14 cellular contexts compared by ENCODE assay signal in the genomic region with DNA sequence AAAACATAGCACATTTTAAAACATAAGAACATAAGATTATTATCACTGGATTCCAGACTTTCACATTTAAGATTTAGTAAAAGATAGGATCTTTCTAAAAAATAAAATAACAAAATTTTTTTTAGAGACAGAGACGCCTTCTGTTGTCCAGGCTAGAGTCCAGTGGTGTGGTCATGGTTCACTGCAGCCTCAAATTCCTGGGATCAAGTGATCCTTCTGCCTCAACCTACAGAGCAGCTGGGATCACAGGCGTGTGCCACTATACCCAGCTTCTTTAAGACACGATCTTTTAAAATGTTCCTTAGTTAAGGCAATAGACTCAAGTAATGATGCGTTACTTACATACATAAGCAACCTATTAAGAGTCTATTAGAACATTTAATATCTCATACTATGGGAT. TPM values are rescaled to one million over a fixed set of nuclear protein-coding genes. Genes with fewer than 3 reads are reported as not detected.
DNase-seq lines count a peak whose midpoint lies in the region; ATAC-seq and TF ChIP-seq lines count a peak whose summit lies in the region.
"Had no signal": no experiment of that assay in that cellular context is flagged by ENCODE, and none has a peak within 500 bp of the region (broad histone marks: within the 10 kb centered on the region; RNA-seq: fewer than 3 reads in every experiment).

No MANE protein-coding gene starts in this region.

- H3K4me2 ChIP-seq in trophoblast cell (ENCODE audit: low read length), result no peak overlapping the region

- H3K18ac ChIP-seq in trophoblast cell (ENCODE audit: low read length), result no peak overlapping the region

- no peak overlapping the region for H3K9ac ChIP-seq in trophoblast cell (ENCODE audit: low read length)

- no peak for DNase-seq in HFFc6
- peak; percentile 3 for DNase-seq in fibroblast of mammary gland (ENCODE audit: low read depth)
- no peak for DNase-seq in trophoblast cell
- DNase-seq in progenitor cell of endocrine pancreas (ENCODE audit: low spot score, unreplicated experiment), result no peak
- no peak for DNase-seq in HK-2 (ENCODE audit: unreplicated experiment)
- DNase-seq in activated CD4-positive, alpha-beta T cell treated with anti-CD3 and anti-CD28 coated beads for 1 hour, result no peak
- DNase-seq: BE2C; CD4-positive, alpha-beta memory T cell; DMS79 treated with DMSO at 0.1 percent for 48 hours; NCI-H2029; NCI-H2171 treated with DMSO at 0.1 percent for 48 hours; NCI-H510A had no signal

- H3K79me2 ChIP-seq in trophoblast cell (ENCODE audit: control insufficient read depth, insufficient read depth, low read length, poor library complexity), result no peaks in the 10 kb centered on the region

- H2BK5ac ChIP-seq in trophoblast cell (ENCODE audit: low read depth, low read length, poor library complexity), result no peak overlapping the region

- H3K27me3 Mint-ChIP-seq in HFFc6 (ENCODE audit: insufficient read depth), result no peaks in the 10 kb centered on the region; the same call in 1 of the 2 replicates
- no peaks in the 10 kb centered on the region for H3K27me3 Mint-ChIP-seq in progenitor cell of endocrine pancreas
- H3K27me3 Mint-ChIP-seq: CD4-positive, alpha-beta memory T cell had no signal

- H4K8ac ChIP-seq in trophoblast cell (ENCODE audit: low read depth, low read length), result no peak overlapping the region

- H3K9me3 ChIP-seq in trophoblast cell (ENCODE audit: insufficient read depth, low read depth, low read length), result no peaks in the 10 kb centered on the region
- H3K9me3 ChIP-seq: BE2C had no signal

- H3K23ac ChIP-seq in trophoblast cell (ENCODE audit: low read length), result no peak overlapping the region

- H2AFZ ChIP-seq in trophoblast cell (ENCODE audit: insufficient read depth, low read length, poor library complexity), result no peak overlapping the region

- H3K27ac Mint-ChIP-seq in HFFc6 (peak overlapping the region; percentile 92), progenitor cell of endocrine pancreas (no peak overlapping the region)

- no peaks in the 10 kb centered on the region for H3K79me1 ChIP-seq in trophoblast cell (ENCODE audit: low read length)

- WGBS in trophoblast cell (ENCODE audit: extremely low coverage, insufficient coverage, insufficient read length), result no CpG with 5 or more reads among the region's 4 CpGs

- ATAC-seq in SK-N-SH treated with all-trans-retinoic acid at 6 μM for 48 hours (peak; percentile 62; the same call in 2 of the 3 replicates), HG02623 (IDR thresholded peaks at IDR 0.05; ENCODE audit: unreplicated experiment) (no peak)

- TF ChIP-seq CTCF in HFFc6 (IDR thresholded peaks at IDR 0.05) (no peak), fibroblast of mammary gland (conservative IDR thresholded peaks at IDR 0.05; ENCODE audit: control insufficient read depth, insufficient read depth, low read depth, low read length) (no peak), progenitor cell of endocrine pancreas (IDR thresholded peaks at IDR 0.05; ENCODE audit: unreplicated experiment) (no peak)

- H3K9me3 Mint-ChIP-seq in HFFc6 (no peaks in the 10 kb centered on the region), progenitor cell of endocrine pancreas (ENCODE audit: low read depth) (no peaks in the 10 kb centered on the region)
- H3K9me3 Mint-ChIP-seq: CD4-positive, alpha-beta memory T cell had no signal

- H3K27me3 ChIP-seq in trophoblast cell (ENCODE audit: insufficient read depth, low read length), result no peaks in the 10 kb centered on the region
- H3K27me3 ChIP-seq: BE2C had no signal

- no peak overlapping the region for H3K4ac ChIP-seq in trophoblast cell (ENCODE audit: low read depth, low read length)

- H4K91ac ChIP-seq in trophoblast cell (ENCODE audit: low read depth, low read length), result no peak overlapping the region

- H3K4me3 Mint-ChIP-seq in HFFc6 (no peak overlapping the region), progenitor cell of endocrine pancreas (ENCODE audit: low read depth) (no peak overlapping the region)
- H3K4me3 Mint-ChIP-seq: CD4-positive, alpha-beta memory T cell had no signal

- H3K36me3 ChIP-seq in trophoblast cell (ENCODE audit: control insufficient read depth in 1 of 2, insufficient read depth in 2 of 2, low read length in 2 of 2), result peaks cover 16 to 22% of the 10 kb centered on the region in 2 experiments

- peak overlapping the region; percentile 51 for H2BK120ac ChIP-seq in trophoblast cell (ENCODE audit: insufficient read depth, low read length, poor library complexity)

- H3K4me3 ChIP-seq in fibroblast of mammary gland (ENCODE audit: control insufficient read depth, low read depth, low read length) (no peak overlapping the region), trophoblast cell (ENCODE audit: low read depth, low read length) (no peak overlapping the region)

- H3K27ac ChIP-seq in trophoblast cell (ENCODE audit: low read depth, low read length), result no peak overlapping the region

- H3K36me3 Mint-ChIP-seq in HFFc6 (ENCODE audit: low read depth), result peaks cover 31% of the 10 kb centered on the region
- peaks cover 23% of the 10 kb centered on the region for H3K36me3 Mint-ChIP-seq in progenitor cell of endocrine pancreas (ENCODE audit: insufficient read depth)

- H3K4me1 ChIP-seq in trophoblast cell (ENCODE audit: control insufficient read depth in 1 of 2, insufficient read depth in 2 of 2, low read length in 2 of 2), result peaks cover 0 to 1% of the 10 kb centered on the region in 2 experiments
- H3K4me1 ChIP-seq: BE2C had no signal

- H2AK5ac ChIP-seq in trophoblast cell (ENCODE audit: low read length), result no peak overlapping the region

- H3K14ac ChIP-seq in trophoblast cell (ENCODE audit: low read length), result no peak overlapping the region

- peaks cover 31% of the 10 kb centered on the region for H3K4me1 Mint-ChIP-seq in HFFc6 (ENCODE audit: low read depth)
- no peaks in the 10 kb centered on the region for H3K4me1 Mint-ChIP-seq in progenitor cell of endocrine pancreas (ENCODE audit: low read depth)

- H2BK12ac ChIP-seq in trophoblast cell (ENCODE audit: low read length), result peak overlapping the region; percentile 64

- H4K12ac ChIP-seq in trophoblast cell (ENCODE audit: low read depth, low read length), result no peak overlapping the region

TF ChIP-seq in SK-N-SH treated with all-trans-retinoic acid at 6 μM for 48 hours, 23 proteins besides CTCF, POLR2A, EP300 and RAD21:
- TF ChIP-seq ZFP3 (CRISPR knock-in tag; IDR thresholded peaks at IDR 0.05) (no peak), ZC3H10 (CRISPR knock-in tag; IDR thresholded peaks at IDR 0.05) (no peak), ARNTL (CRISPR knock-in tag; IDR thresholded peaks at IDR 0.05; ENCODE audit: borderline replicate concordance, low read depth) (no peak)

RNA-seq across cellular contexts. Expression of gene ALG5, which starts 32.7 kb away (rescaled TPM):
- 10 to 100 TPM; 31.0 to 41.9 (median 33.4) TPM for total RNA-seq in HFFc6 (2021; fragmentation: NEBNext Ultra II Directional; extraction: Animal tissue kit (Norgen Biotek cat#: 25700))
- polyA plus RNA-seq in trophoblast cell (2013), result 54.1 and 59.4 TPM in 2 replicates
- total RNA-seq in progenitor cell of endocrine pancreas, result 29.2 and 34.6 TPM in 2 replicates

RNA-seq across cellular contexts. Expression of gene EXOSC8, which starts 34.2 kb away (rescaled TPM):
- total RNA-seq in HFFc6 (2021; fragmentation: NEBNext Ultra II Directional; extraction: Animal tissue kit (Norgen Biotek cat#: 25700)), result 10 to 100 TPM; 23.2 to 37.8 (median 36.2) TPM
- polyA plus RNA-seq in trophoblast cell (2013), result 76.5 and 81.2 TPM in 2 replicates
- 65.6 and 75.0 TPM in 2 replicates for total RNA-seq in progenitor cell of endocrine pancreas

RNA-seq across cellular contexts. Expression of gene SMAD9, which starts 46.4 kb away (rescaled TPM):
- total RNA-seq in HFFc6 (2021; fragmentation: NEBNext Ultra II Directional; extraction: Animal tissue kit (Norgen Biotek cat#: 25700)), result 10 to 100 TPM; 10.7 to 22.5 (median 17.9) TPM
- polyA plus RNA-seq in trophoblast cell (2013), result 13.6 and 14.4 TPM in 2 replicates
- total RNA-seq in progenitor cell of endocrine pancreas, result 10.5 and 11.1 TPM in 2 replicates
- total RNA-seq: CD4-positive, alpha-beta memory T cell had no signal
